Comparison of ENCODE assay signal across 12 cellular contexts in the genomic region with DNA sequence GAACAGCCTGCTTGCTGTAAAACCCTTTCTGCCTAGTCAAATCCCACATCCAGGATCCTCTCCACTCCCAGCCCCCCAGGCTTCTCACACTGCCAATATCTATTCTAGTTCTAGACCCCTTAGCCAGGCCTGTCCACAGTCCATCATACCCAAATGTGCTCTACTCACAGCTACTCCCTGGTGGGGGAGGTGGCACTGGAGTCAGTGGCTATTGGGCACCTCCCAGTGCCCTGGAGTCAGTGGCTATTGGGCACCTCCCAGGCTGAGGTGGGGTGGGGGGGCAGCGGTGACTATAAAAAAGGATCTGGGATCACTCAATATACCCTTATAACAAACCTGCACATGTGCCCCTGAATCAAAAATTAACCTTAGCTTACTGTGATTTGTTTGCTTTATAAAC. TPM values are rescaled to one million over a fixed set of nuclear protein-coding genes. Genes with fewer than 3 reads are reported as not detected.
DNase-seq lines count a peak whose midpoint lies in the region; ATAC-seq, FAIRE-seq and TF ChIP-seq lines count a peak whose summit lies in the region.
"Had no signal": no experiment of that assay in that cellular context is flagged by ENCODE, and none has a peak within 500 bp of the region (broad histone marks: within the 10 kb centered on the region; RNA-seq: fewer than 3 reads in every experiment).

No MANE protein-coding gene starts in this region.

- peaks cover 11% of the 10 kb centered on the region for H3K4me1 Mint-ChIP-seq in activated CD4-positive, alpha-beta memory T cell treated with anti-CD3 and anti-CD28 coated beads, Interleukin-2, amount 10 ng/mL, durations not matched to agents 7 days and 5 days
- H3K4me1 Mint-ChIP-seq in activated CD4-positive, alpha-beta memory T cell treated with anti-CD3 and anti-CD28 coated beads for 36 hours (ENCODE audit: low read depth): peaks cover 5% of the 10 kb centered on the region

- no TSS peak for BruUV-seq in Panc1 (replicated peaks; lab: Mats Ljungman, UMichigan)

- in situ Hi-C loops in Panc1 (cut with HindIII; ENCODE audit: low pct_unique_long_range_greater_than_20kb, low sequenced_read_pairs): no loop called here

- peak overlapping the region; percentile 36 for H3K4me3 Mint-ChIP-seq in activated CD4-positive, alpha-beta memory T cell treated with anti-CD3 and anti-CD28 coated beads, Interleukin-2, amount 10 ng/mL, durations not matched to agents 7 days and 5 days
- H3K4me3 Mint-ChIP-seq in activated CD4-positive, alpha-beta memory T cell treated with anti-CD3 and anti-CD28 coated beads for 36 hours: no peak overlapping the region

- H3K4me3 ChIP-seq in Panc1 (ENCODE audit: low read depth in 2 of 2, low read length in 2 of 2) (peak overlapping the region; percentile 58 to 67; a peak in 3 of 4 replicates), iPS-15b (ENCODE audit: low read depth, low read length) (peak overlapping the region; percentile 73), small intestine (ENCODE audit: low read depth in 1 of 2, low read length in 2 of 2) (no peak overlapping the region)

- intact Hi-C loops in activated CD4-positive, alpha-beta memory T cell treated with anti-CD3 and anti-CD28 coated beads for 36 hours (cut with micrococcal nuclease): loop anchor here (5.0 kb wide), 1 partner anchor 35 kb away; a partner anchor contains a TSS
- intact Hi-C loops in Panc1 (cut with micrococcal nuclease; ENCODE audit: unreplicated experiment): no loop called here

- H3K4me1 ChIP-seq in Panc1 (ENCODE audit: control insufficient read depth, insufficient read depth, low read length) (peaks cover 7% of the 10 kb centered on the region), iPS-15b (ENCODE audit: control insufficient read depth, insufficient read depth, low read length) (peaks cover 13% of the 10 kb centered on the region), small intestine (ENCODE audit: control insufficient read depth in 2 of 2, insufficient read depth in 1 of 2, low read depth in 1 of 2, low read length in 1 of 2) (peaks cover 0 to 3% of the 10 kb centered on the region in 2 donors)

- no peaks in the 10 kb centered on the region for H3K36me3 ChIP-seq in Panc1 (ENCODE audit: control insufficient read depth, insufficient read depth, low read length)
- H3K36me3 ChIP-seq in iPS-15b (ENCODE audit: control insufficient read depth, insufficient read depth, low read length): no peaks in the 10 kb centered on the region
- H3K36me3 ChIP-seq in small intestine (ENCODE audit: control insufficient read depth in 2 of 2, insufficient read depth in 2 of 2, low read length in 2 of 2): peaks cover 0 to 23% of the 10 kb centered on the region in 2 donors
- H3K36me3 ChIP-seq: tibial artery had no signal

- CTCF ChIA-PET in activated CD4-positive, alpha-beta memory T cell treated with anti-CD3 and anti-CD28 coated beads, Interleukin-2, amount 10 ng/mL, durations not matched to agents 7 days and 5 days (lab: Charles Lee): interaction anchor here (0.8 to 3.8 kb wide), 7 partner anchors 11 to 50 kb away, joined by 3 to 30 read pairs (median 4); a partner anchor contains a TSS
- CTCF ChIA-PET in activated CD4-positive, alpha-beta memory T cell treated with anti-CD3 and anti-CD28 coated beads for 36 hours (lab: Charles Lee): interaction anchor here (1.0 to 3.3 kb wide), 7 partner anchors 11 to 232 kb away, joined by 3 to 21 read pairs (median 5); a partner anchor contains a TSS
- CTCF ChIA-PET in Panc1 (lab: Charles Lee): interaction anchor here (0.5 kb wide), 1 partner anchor 60 kb away, joined by 10 read pairs; no protein-coding TSS in a partner anchor

- POLR2A ChIA-PET in activated CD4-positive, alpha-beta memory T cell treated with anti-CD3 and anti-CD28 coated beads, Interleukin-2, amount 10 ng/mL, durations not matched to agents 7 days and 5 days (lab: Charles Lee): interaction anchor here (1.0 to 1.3 kb wide), 4 partner anchors 11 to 49 kb away, joined by 3 to 4 read pairs (median 4); a partner anchor contains a TSS
- POLR2A ChIA-PET in activated CD4-positive, alpha-beta memory T cell treated with anti-CD3 and anti-CD28 coated beads for 36 hours (lab: Charles Lee): interaction anchor here (0.9 kb wide), 1 partner anchor 564 kb away, joined by 3 read pairs; no protein-coding TSS in a partner anchor
- POLR2A ChIA-PET in Panc1 (lab: Charles Lee): no interaction called here

- H3K36me3 Mint-ChIP-seq in activated CD4-positive, alpha-beta memory T cell treated with anti-CD3 and anti-CD28 coated beads, Interleukin-2, amount 10 ng/mL, durations not matched to agents 7 days and 5 days (ENCODE audit: low read depth): no peaks in the 10 kb centered on the region
- no peaks in the 10 kb centered on the region for H3K36me3 Mint-ChIP-seq in activated CD4-positive, alpha-beta memory T cell treated with anti-CD3 and anti-CD28 coated beads for 36 hours

- WGBS in small intestine, 3 donors: 16 to 57% (median 27%) methylated on average over 1 of the region's 1 CpG

- peaks cover 18% of the 10 kb centered on the region for H3K27me3 Mint-ChIP-seq in activated CD4-positive, alpha-beta memory T cell treated with anti-CD3 and anti-CD28 coated beads, Interleukin-2, amount 10 ng/mL, durations not matched to agents 7 days and 5 days
- H3K27me3 Mint-ChIP-seq in activated CD4-positive, alpha-beta memory T cell treated with anti-CD3 and anti-CD28 coated beads for 36 hours: no peaks in the 10 kb centered on the region

- no peak overlapping the region for H3K27ac Mint-ChIP-seq in activated CD4-positive, alpha-beta memory T cell treated with anti-CD3 and anti-CD28 coated beads, Interleukin-2, amount 10 ng/mL, durations not matched to agents 7 days and 5 days
- H3K27ac Mint-ChIP-seq in activated CD4-positive, alpha-beta memory T cell treated with anti-CD3 and anti-CD28 coated beads for 36 hours: no peak overlapping the region

- H3K27ac ChIP-seq in Panc1 (ENCODE audit: low read length) (peak overlapping the region; percentile 66; the same call in 1 of the 2 replicates), small intestine (ENCODE audit: low read depth in 1 of 2, low read length in 1 of 2) (peak overlapping the region; percentile 23 to 57)
- H3K27ac ChIP-seq: tibial artery had no signal

- TF ChIP-seq CTCF in Panc1 (IDR thresholded peaks at IDR 0.05): no peak

- no peak for DNase-seq in activated CD4-positive, alpha-beta memory T cell treated with anti-CD3 and anti-CD28 coated beads, Interleukin-2, amount 10 ng/mL, durations not matched to agents 7 days and 5 days
- no peak for DNase-seq in activated CD4-positive, alpha-beta memory T cell treated with anti-CD3 and anti-CD28 coated beads for 36 hours
- DNase-seq in Panc1 (ENCODE audit: low read depth, low spot score): no peak
- peak; percentile 70 for DNase-seq in small intestine
- DNase-seq in RCC 7860 (ENCODE audit: low spot score): no peak
- no peak for DNase-seq in medulla oblongata (ENCODE audit: extremely low spot score)
- no peak for DNase-seq in activated gamma-delta T cell treated with Interleukin-2 at 50 U/mL for 16 hours

- H3K9ac ChIP-seq in iPS-15b (ENCODE audit: low read depth, low read length): no peak overlapping the region

- no peak for FAIRE-seq in small intestine (lab: Jason Lieb, UNC)
- FAIRE-seq in RCC 7860 (lab: Jason Lieb, UNC): no peak

- H3K27me3 ChIP-seq in Panc1 (ENCODE audit: control insufficient read depth, insufficient read depth, low read length): no peaks in the 10 kb centered on the region
- H3K27me3 ChIP-seq in iPS-15b (ENCODE audit: control insufficient read depth, insufficient read depth, low read length): peaks cover 50% of the 10 kb centered on the region
- no peaks in the 10 kb centered on the region for H3K27me3 ChIP-seq in small intestine (ENCODE audit: control insufficient read depth in 2 of 2, insufficient read depth in 2 of 2, low read length in 2 of 2)

- no peaks in the 10 kb centered on the region for H3K9me3 Mint-ChIP-seq in activated CD4-positive, alpha-beta memory T cell treated with anti-CD3 and anti-CD28 coated beads, Interleukin-2, amount 10 ng/mL, durations not matched to agents 7 days and 5 days
- no peaks in the 10 kb centered on the region for H3K9me3 Mint-ChIP-seq in activated CD4-positive, alpha-beta memory T cell treated with anti-CD3 and anti-CD28 coated beads for 36 hours

- H3K9me3 ChIP-seq in Panc1 (ENCODE audit: control insufficient read depth, insufficient read depth, low read depth, low read length): no peaks in the 10 kb centered on the region
- H3K9me3 ChIP-seq in iPS-15b (ENCODE audit: control insufficient read depth, insufficient read depth, low read length): no peaks in the 10 kb centered on the region
- H3K9me3 ChIP-seq in small intestine (ENCODE audit: control insufficient read depth, low read depth): no peaks in the 10 kb centered on the region
- H3K9me3 ChIP-seq: tibial artery had no signal

- no peak for ATAC-seq in Panc1

RNA-seq across cellular contexts. Expression of a gene that starts 0.8 kb away (rescaled TPM):
- total RNA-seq in activated CD4-positive, alpha-beta memory T cell treated with anti-CD3 and anti-CD28 coated beads, Interleukin-2, amount 10 ng/mL, durations not matched to agents 7 days and 5 days: under 1 TPM; 0.03 to 0.18 TPM
- total RNA-seq in activated CD4-positive, alpha-beta memory T cell treated with anti-CD3 and anti-CD28 coated beads for 36 hours: under 1 TPM; 0.02 to 0.05 TPM
- total RNA-seq in Panc1 (2021; ENCODE audit: unreplicated experiment): 10.0 TPM
- 3.9 TPM for polyA plus RNA-seq in Panc1 (2012; ENCODE audit: insufficient read length)
- 10 to 100 TPM in 1 of 3 donors, 1 to 10 TPM in 2; 2.2 to 12.2 (median 3.4) TPM for polyA plus RNA-seq in small intestine

RNA-seq across cellular contexts. Expression of a gene that starts 6.4 kb away (rescaled TPM):
- total RNA-seq in activated CD4-positive, alpha-beta memory T cell treated with anti-CD3 and anti-CD28 coated beads, Interleukin-2, amount 10 ng/mL, durations not matched to agents 7 days and 5 days: not detected
- total RNA-seq in activated CD4-positive, alpha-beta memory T cell treated with anti-CD3 and anti-CD28 coated beads for 36 hours: not detected
- not detected for total RNA-seq in Panc1 (2021; ENCODE audit: unreplicated experiment)
- polyA plus RNA-seq in Panc1 (2012; ENCODE audit: insufficient read length): not detected
- polyA plus RNA-seq in small intestine: over 10,000 TPM in 2 of 3 donors, 1,000 to 10,000 TPM in 1; 4,043 to 32,483 (median 28,942) TPM
- total RNA-seq: glomerular endothelial cell, myocyte, RPMI7951 had no signal

RNA-seq across cellular contexts. Expression of a gene that starts 16.5 kb away (rescaled TPM):
- total RNA-seq in activated CD4-positive, alpha-beta memory T cell treated with anti-CD3 and anti-CD28 coated beads, Interleukin-2, amount 10 ng/mL, durations not matched to agents 7 days and 5 days: 1 to 10 TPM; 2.0 to 2.6 TPM
- total RNA-seq in activated CD4-positive, alpha-beta memory T cell treated with anti-CD3 and anti-CD28 coated beads for 36 hours: 1 to 10 TPM in 1 of 2 experiments, under 1 TPM in 1; 0.53 to 1.6 TPM
- 55.9 TPM for total RNA-seq in Panc1 (2021; ENCODE audit: unreplicated experiment)
- 29.9 TPM for polyA plus RNA-seq in Panc1 (2012; ENCODE audit: insufficient read length)
- polyA plus RNA-seq in small intestine: 1 to 10 TPM; 2.2 to 7.4 (median 2.7) TPM

RNA-seq across cellular contexts. Expression of a gene that starts 25.3 kb away (rescaled TPM):
- total RNA-seq in activated CD4-positive, alpha-beta memory T cell treated with anti-CD3 and anti-CD28 coated beads, Interleukin-2, amount 10 ng/mL, durations not matched to agents 7 days and 5 days: 10 to 100 TPM; 54.2 to 54.3 TPM
- total RNA-seq in activated CD4-positive, alpha-beta memory T cell treated with anti-CD3 and anti-CD28 coated beads for 36 hours: 10 to 100 TPM; 59.8 to 61.5 TPM
- 74.6 TPM for total RNA-seq in Panc1 (2021; ENCODE audit: unreplicated experiment)
- 27.8 TPM for polyA plus RNA-seq in Panc1 (2012; ENCODE audit: insufficient read length)
- 10 to 100 TPM in 1 of 3 donors, 1 to 10 TPM in 2; 4.1 to 24.3 (median 5.6) TPM for polyA plus RNA-seq in small intestine

RNA-seq across cellular contexts. Expression of a gene that starts 33.8 kb away (rescaled TPM):
- total RNA-seq in activated CD4-positive, alpha-beta memory T cell treated with anti-CD3 and anti-CD28 coated beads, Interleukin-2, amount 10 ng/mL, durations not matched to agents 7 days and 5 days: 1 to 10 TPM; 8.7 to 8.9 TPM
- total RNA-seq in activated CD4-positive, alpha-beta memory T cell treated with anti-CD3 and anti-CD28 coated beads for 36 hours: 1 to 10 TPM; 6.7 to 7.4 TPM
- total RNA-seq in Panc1 (2021; ENCODE audit: unreplicated experiment): 10.4 TPM
- polyA plus RNA-seq in Panc1 (2012; ENCODE audit: insufficient read length): 6.7 TPM
- 1 to 10 TPM; 4.7 to 7.6 (median 5.4) TPM for polyA plus RNA-seq in small intestine

Comparison
In these comparisons a context has a peak if more than half of its experiments do, and no peak if none do; other contexts are left out.
1. H3K4me3 ChIP-seq: peak in Panc1 (2 of 2) and iPS-15b (single experiment); none in small intestine (0 of 2).
2. RNA of a gene that starts 16.5 kb away (total RNA-seq): 55.9 TPM in Panc1 (single experiment); 2.0 to 2.6 TPM in activated CD4-positive, alpha-beta memory T cell treated with anti-CD3 and anti-CD28 coated beads, Interleukin-2, amount 10 ng/mL, durations not matched to agents 7 days and 5 days and 0.53 to 1.6 TPM in activated CD4-positive, alpha-beta memory T cell treated with anti-CD3 and anti-CD28 coated beads for 36 hours; every median in the first group is over 10 times any median in the second.